In the genomic region with DNA sequence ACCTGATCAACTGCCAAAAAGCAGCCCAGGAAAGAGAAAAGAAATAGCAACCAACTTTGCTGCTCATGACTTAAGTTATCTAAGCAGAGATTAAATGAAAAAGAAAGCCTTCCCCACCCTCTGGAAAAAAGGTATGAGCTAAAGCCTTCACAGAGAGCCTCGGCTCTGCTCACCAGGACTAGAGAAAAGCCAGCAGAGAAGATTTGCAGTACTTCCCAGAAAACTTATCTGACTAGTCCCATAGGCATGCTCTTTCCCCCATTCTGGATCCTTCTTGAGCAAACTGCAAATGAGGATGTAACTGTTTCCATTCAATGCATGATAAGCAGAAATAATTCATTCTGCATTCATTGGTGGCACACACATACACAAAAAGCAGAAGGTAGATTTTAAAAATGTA, we compare ENCODE assay signal across 8 cellular contexts. TPM values are rescaled to one million over a fixed set of nuclear protein-coding genes. Genes with fewer than 3 reads are reported as not detected.
A peak's percentile ranks its signal among the peaks of the same experiment; 100 is the strongest.
DNase-seq lines count a peak whose midpoint lies in the region; ATAC-seq, FAIRE-seq and TF ChIP-seq lines count a peak whose summit lies in the region.
"Not testable (repeated sequence)": the region's sequence is repeated elsewhere in the genome, so short reads cannot be mapped to it uniquely, and the experiment has no call there.

No MANE protein-coding gene starts in this region.

- H3K9me3 Mint-ChIP-seq in astrocyte (ENCODE audit: unreplicated experiment): not testable (repeated sequence)

- H4K20me1 ChIP-seq in GM23248 (ENCODE audit: insufficient read depth); astrocyte (ENCODE audit: insufficient read depth, low read length): not testable (repeated sequence)

- not testable (repeated sequence) for H3K36me3 ChIP-seq in GM23248 (ENCODE audit: low read depth); astrocyte (ENCODE audit: insufficient read depth, low read length)
- peaks cover 0 to 10% (median 3%) of the 10 kb centered on the region in 4 donors for H3K36me3 ChIP-seq in esophagus muscularis mucosa
- peaks cover 21% of the 10 kb centered on the region for H3K36me3 ChIP-seq in mesodermal cell (ENCODE audit: control insufficient read depth, insufficient read depth, low read length)

- ATAC-seq in T-helper 17 cell: not testable (repeated sequence)

- peak; percentile 18 for DNase-seq in AG09309 (ENCODE audit: low read depth)
- DNase-seq in GM23248: peak; percentile 74
- DNase-seq in T-helper 17 cell; esophagus muscularis mucosa (ENCODE audit: extremely low spot score): not testable (repeated sequence)
- peak; percentile 69 for DNase-seq in astrocyte (ENCODE audit: low read depth)
- DNase-seq in foreskin fibroblast: peak; percentile 15 to 48
- peak; percentile 16 for DNase-seq in stromal cell of bone marrow (ENCODE audit: low read depth)

- not testable (repeated sequence) for H3K27me3 Mint-ChIP-seq in T-helper 17 cell; astrocyte (ENCODE audit: low read depth, unreplicated experiment)

- TF ChIP-seq POLR2A in esophagus muscularis mucosa (IDR thresholded peaks at IDR 0.05; ENCODE audit: low read depth): not testable (repeated sequence)

- H3K4me3 ChIP-seq in AG09309 (ENCODE audit: control insufficient read depth, low read depth, low read length); astrocyte (ENCODE audit: insufficient read depth, low read depth, low read length); esophagus muscularis mucosa; foreskin fibroblast (ENCODE audit: low read depth in 1 of 2, low read length in 2 of 2); mesodermal cell (ENCODE audit: extremely low read depth, insufficient read depth, low read length, poor library complexity, severe bottlenecking): not testable (repeated sequence)
- H3K4me3 ChIP-seq in GM23248: peak overlapping the region; percentile 5; the same call in 1 of the 2 replicates

- FAIRE-seq in astrocyte (lab: Jason Lieb, UNC): not testable (repeated sequence)

- in situ Hi-C loops in GM23248 (cut with MboI): not testable (repeated sequence)

- TF ChIP-seq EP300 in esophagus muscularis mucosa (IDR thresholded peaks at IDR 0.05): not testable (repeated sequence)

- H3K4me1 Mint-ChIP-seq in T-helper 17 cell: not testable (repeated sequence)
- H3K4me1 Mint-ChIP-seq in astrocyte (ENCODE audit: low read depth, unreplicated experiment): peaks cover 26% of the 10 kb centered on the region

- H3K9ac ChIP-seq in GM23248: peak overlapping the region; percentile 35
- H3K9ac ChIP-seq in astrocyte (ENCODE audit: low read length): not testable (repeated sequence)

- not testable (repeated sequence) for H3F3A ChIP-seq in GM23248 (ENCODE audit: insufficient read depth)

- H3K79me2 ChIP-seq in GM23248 (ENCODE audit: insufficient read depth); astrocyte (ENCODE audit: insufficient read depth, low read length): not testable (repeated sequence)

- H3K9me2 ChIP-seq in GM23248 (ENCODE audit: insufficient read depth): not testable (repeated sequence)

- H3K27ac Mint-ChIP-seq in T-helper 17 cell (peak overlapping the region; percentile 29), astrocyte (ENCODE audit: unreplicated experiment) (peak overlapping the region; percentile 79)

- peak overlapping the region; percentile 67 for H2AFZ ChIP-seq in GM23248
- H2AFZ ChIP-seq in astrocyte (ENCODE audit: low read depth, low read length): not testable (repeated sequence)

- H3K4me3 Mint-ChIP-seq in T-helper 17 cell: not testable (repeated sequence)
- peak overlapping the region; percentile 50 for H3K4me3 Mint-ChIP-seq in astrocyte (ENCODE audit: unreplicated experiment)

- intact Hi-C loops in esophagus muscularis mucosa (cut with DNase I): not testable (repeated sequence)

- H3K27ac ChIP-seq in GM23248 (peak overlapping the region; percentile 41), esophagus muscularis mucosa (replicated peaks in 1 of 4) (peak overlapping the region; percentile 45 to 79 (median 56)), mesodermal cell (ENCODE audit: low read depth, low read length, severe bottlenecking) (peak overlapping the region; percentile 70)
- not testable (repeated sequence) for H3K27ac ChIP-seq in astrocyte (ENCODE audit: low read depth, low read length)

- H3K36me3 Mint-ChIP-seq in T-helper 17 cell (ENCODE audit: low read depth): peaks cover 12% of the 10 kb centered on the region
- not testable (repeated sequence) for H3K36me3 Mint-ChIP-seq in astrocyte (ENCODE audit: low read depth, unreplicated experiment)

- H3K27me3 ChIP-seq in GM23248 (replicated peaks; ENCODE audit: insufficient read depth); astrocyte (ENCODE audit: insufficient read depth, low read length); esophagus muscularis mucosa: not testable (repeated sequence)

- H3K4me1 ChIP-seq in GM23248 (ENCODE audit: insufficient read depth) (peaks cover 17% of the 10 kb centered on the region), esophagus muscularis mucosa (peaks cover 8 to 41% (median 35%) of the 10 kb centered on the region in 4 donors), mesodermal cell (ENCODE audit: control insufficient read depth, insufficient read depth, low read length, poor library complexity, severe bottlenecking) (peaks cover 13% of the 10 kb centered on the region)
- not testable (repeated sequence) for H3K4me1 ChIP-seq in astrocyte (ENCODE audit: insufficient read depth, low read length)

- not testable (repeated sequence) for H3K9me3 ChIP-seq in GM23248 (ENCODE audit: low read depth); T-helper 17 cell (ENCODE audit: control insufficient read depth, low read length, poor library complexity, severe bottlenecking); astrocyte (ENCODE audit: insufficient read depth, low read depth, low read length); esophagus muscularis mucosa; mesodermal cell (ENCODE audit: control insufficient read depth, low read length)

- TF ChIP-seq CTCF in AG09309 (IDR thresholded peaks at IDR 0.05; ENCODE audit: control insufficient read depth, insufficient read depth, low read depth, low read length, missing control alignments); astrocyte (IDR thresholded peaks at IDR 0.05; ENCODE audit: insufficient read depth, low read depth, low read length); esophagus muscularis mucosa (IDR thresholded peaks at IDR 0.05); foreskin fibroblast (IDR thresholded peaks at IDR 0.05; ENCODE audit: low read depth, low read length): not testable (repeated sequence)

- H3K4me2 ChIP-seq in GM23248 (ENCODE audit: unreplicated experiment): peak overlapping the region; percentile 18
- not testable (repeated sequence) for H3K4me2 ChIP-seq in astrocyte (ENCODE audit: low read length)

- WGBS in GM23248 (ENCODE audit: low coverage in 1 of 2, low lambda C conversion rate in 2 of 2, missing lambda C conversion rate in 2 of 2), 2 experiments: 36 to 61% methylated on average over 1 of the region's 1 CpG
- 52% methylated on average over 1 of the region's 1 CpG for WGBS in esophagus muscularis mucosa
- WGBS in mesodermal cell (ENCODE audit: insufficient coverage in 2 of 2), 2 experiments: 83% methylated on average over 1 of the region's 1 CpG; no CpG with 5 or more reads in 1 of the 2 experiments

RNA-seq across cellular contexts. Expression of gene NSUN6, which starts 27.7 kb away (rescaled TPM):
- 4.1 and 6.1 TPM in 2 replicates for total RNA-seq in GM23248 (2014; rRNA removed; shearing (Covaris generic))
- 5.4 and 5.7 TPM in 2 replicates for polyA plus RNA-seq in GM23248 (2016; fragmentation: Nextera tagmentation; extraction: Ambion mirVana)
- total RNA-seq in T-helper 17 cell: 10 to 100 TPM; 22.2 to 36.9 TPM
- 5.9 and 7.3 TPM in 2 replicates for total RNA-seq in astrocyte
- total RNA-seq in esophagus muscularis mucosa: 10 to 100 TPM in 1 of 4 donors, 1 to 10 TPM in 3; 5.0 to 10.4 (median 5.7) TPM
- polyA plus RNA-seq in mesodermal cell (2013, experiment 1 of 2): 11.9 TPM
- 11.1 TPM for polyA plus RNA-seq in mesodermal cell (2013, experiment 2 of 2)

RNA-seq across cellular contexts. Expression of gene ARL5B, which starts 35.6 kb away (rescaled TPM):
- total RNA-seq in GM23248 (2014; rRNA removed; shearing (Covaris generic)): 10.7 and 11.8 TPM in 2 replicates
- 5.2 TPM in 2 replicates for polyA plus RNA-seq in GM23248 (2016; fragmentation: Nextera tagmentation; extraction: Ambion mirVana)
- 10 to 100 TPM; 13.1 to 24.3 TPM for total RNA-seq in T-helper 17 cell
- 32.6 and 36.7 TPM in 2 replicates for total RNA-seq in astrocyte
- 10 to 100 TPM in 1 of 4 donors, 1 to 10 TPM in 3; 7.5 to 14.7 (median 8.9) TPM for total RNA-seq in esophagus muscularis mucosa
- 45.2 TPM for polyA plus RNA-seq in mesodermal cell (2013, experiment 1 of 2)
- 49.3 TPM for polyA plus RNA-seq in mesodermal cell (2013, experiment 2 of 2)
